30 cellular contexts compared by ENCODE assay signal in the genomic region with DNA sequence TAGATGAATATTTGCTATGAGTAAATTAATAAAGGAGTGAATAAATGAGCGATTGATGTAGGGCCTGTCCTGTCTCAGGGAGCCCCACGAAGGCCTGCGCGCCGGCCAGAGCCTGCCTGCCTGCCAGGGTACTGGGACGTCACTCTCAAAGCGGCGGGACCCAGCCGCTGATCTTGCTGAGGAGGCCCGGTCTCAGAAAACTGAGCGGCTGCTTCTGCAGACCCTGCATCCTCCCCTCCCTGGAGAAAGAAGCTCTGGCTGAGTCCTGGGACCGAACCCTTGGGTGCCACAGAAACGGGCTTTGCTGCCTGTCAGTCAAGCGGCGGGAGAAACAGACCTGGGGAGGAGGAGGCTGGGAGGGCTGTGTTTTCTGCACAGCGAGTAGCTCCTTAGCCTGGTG.
"Had no signal": no experiment of that assay in that cellular context is flagged by ENCODE, and none has a peak within 500 bp of the region (broad histone marks: within the 10 kb centered on the region; RNA-seq: fewer than 3 reads in every experiment).

No MANE protein-coding gene starts in this region.

- H3K4me3 ChIP-seq: adrenal gland, ascending aorta, colonic mucosa, dorsolateral prefrontal cortex, gastroesophageal sphincter, mucosa of descending colon, right lobe of liver, smooth muscle cell, thoracic aorta, upper lobe of left lung had no signal

- H3K9me3 Mint-ChIP-seq: activated B cell treated with CpG ODN at 0.5 μM for 24 hours; activated naive CD4-positive, alpha-beta T cell treated with anti-CD3 and anti-CD28 coated beads, Interleukin-2, amount 50 U/mL, for 24 hours; activated T-cell treated with anti-CD3 and anti-CD28 coated beads, Interleukin-2, amount 50 U/mL, for 72 hours; central memory CD8-positive, alpha-beta T cell; effector memory CD8-positive, alpha-beta T cell; nephron progenitor cell; stimulated activated naive B cell treated with anti-CD40 and anti-IgM and Interleukin-4, amounts not matched to agents 10 μg/mL and 1 μg/mL and 100 μg/mL, for 72 hours; T-helper 1 cell treated with Interleukin-12 subunit alpha and Interleukin-12 subunit beta and Interleukin-4 antibody, amounts not matched to agents 30 μg/mL and 1 μg/mL, for 36 hours had no signal

- H3K27ac ChIP-seq: adrenal gland, ascending aorta, brain microvascular endothelial cell, colonic mucosa, dorsolateral prefrontal cortex, epithelial cell of prostate, gastroesophageal sphincter, right lobe of liver, thoracic aorta, upper lobe of left lung had no signal

- H3K4me3 Mint-ChIP-seq: activated B cell treated with CpG ODN at 0.5 μM for 24 hours; activated naive CD4-positive, alpha-beta T cell treated with anti-CD3 and anti-CD28 coated beads, Interleukin-2, amount 50 U/mL, for 24 hours; activated T-cell treated with anti-CD3 and anti-CD28 coated beads, Interleukin-2, amount 50 U/mL, for 72 hours; central memory CD8-positive, alpha-beta T cell; effector memory CD8-positive, alpha-beta T cell; nephron progenitor cell; stimulated activated naive B cell treated with anti-CD40 and anti-IgM and Interleukin-4, amounts not matched to agents 10 μg/mL and 1 μg/mL and 100 μg/mL, for 72 hours; T-helper 1 cell treated with Interleukin-12 subunit alpha and Interleukin-12 subunit beta and Interleukin-4 antibody, amounts not matched to agents 30 μg/mL and 1 μg/mL, for 36 hours had no signal

- H3K27ac Mint-ChIP-seq: activated B cell treated with CpG ODN at 0.5 μM for 24 hours; activated naive CD4-positive, alpha-beta T cell treated with anti-CD3 and anti-CD28 coated beads, Interleukin-2, amount 50 U/mL, for 24 hours; activated T-cell treated with anti-CD3 and anti-CD28 coated beads, Interleukin-2, amount 50 U/mL, for 72 hours; effector memory CD8-positive, alpha-beta T cell; nephron progenitor cell; stimulated activated naive B cell treated with anti-CD40 and anti-IgM and Interleukin-4, amounts not matched to agents 10 μg/mL and 1 μg/mL and 100 μg/mL, for 72 hours; T-helper 1 cell treated with Interleukin-12 subunit alpha and Interleukin-12 subunit beta and Interleukin-4 antibody, amounts not matched to agents 30 μg/mL and 1 μg/mL, for 36 hours had no signal

- H3K4me1 ChIP-seq: adrenal gland, ascending aorta, colonic mucosa, gastroesophageal sphincter, upper lobe of left lung had no signal

- H3K9me3 ChIP-seq: adrenal gland, ascending aorta, colonic mucosa, gastroesophageal sphincter, mucosa of descending colon, right lobe of liver, thoracic aorta, upper lobe of left lung had no signal

- H3K36me3 Mint-ChIP-seq: activated naive CD4-positive, alpha-beta T cell treated with anti-CD3 and anti-CD28 coated beads, Interleukin-2, amount 50 U/mL, for 24 hours; stimulated activated naive B cell treated with anti-CD40 and anti-IgM and Interleukin-4, amounts not matched to agents 10 μg/mL and 1 μg/mL and 100 μg/mL, for 72 hours had no signal

- H3K36me3 ChIP-seq: adrenal gland, ascending aorta, brain microvascular endothelial cell, colonic mucosa, gastroesophageal sphincter, right lobe of liver, thoracic aorta, upper lobe of left lung had no signal

- H3K27me3 ChIP-seq: adrenal gland, ascending aorta, brain microvascular endothelial cell, colonic mucosa, right lobe of liver, upper lobe of left lung had no signal

- ATAC-seq: activated T-cell treated with anti-CD3 and anti-CD28 coated beads, Interleukin-2, amount 50 U/mL, for 72 hours; effector memory CD8-positive, alpha-beta T cell; gastroesophageal sphincter; left cardiac atrium; mucosa of descending colon; right lobe of liver; stimulated activated naive B cell treated with anti-CD40 and anti-IgM and Interleukin-4, amounts not matched to agents 10 μg/mL and 1 μg/mL and 100 μg/mL, for 72 hours had no signal

- H3K4me1 Mint-ChIP-seq: activated B cell treated with CpG ODN at 0.5 μM for 24 hours; activated naive CD4-positive, alpha-beta T cell treated with anti-CD3 and anti-CD28 coated beads, Interleukin-2, amount 50 U/mL, for 24 hours; central memory CD8-positive, alpha-beta T cell; stimulated activated naive B cell treated with anti-CD40 and anti-IgM and Interleukin-4, amounts not matched to agents 10 μg/mL and 1 μg/mL and 100 μg/mL, for 72 hours had no signal

- DNase-seq: activated B cell treated with CpG ODN at 0.5 μM for 24 hours; activated CD4-positive, alpha-beta T cell treated with anti-CD3 and anti-CD28 coated beads for 4 hours; activated CD4-positive, alpha-beta T cell treated with anti-CD3 and anti-CD28 coated beads, Interleukin-2, amount 50 U/mL, for 48 hours; activated gamma-delta T cell; activated T-cell treated with anti-CD3 and anti-CD28 coated beads, Interleukin-2, amount 50 U/mL, for 72 hours; brain microvascular endothelial cell; colonic mucosa; effector memory CD8-positive, alpha-beta T cell; hypothalamus; left cardiac atrium; mesenchymal stem cell; mucosa of descending colon; nephron progenitor cell; nucleus accumbens; stimulated activated CD4-positive, alpha-beta T cell treated with anti-CD3 and anti-CD28 coated beads, Interleukin-2, amount 100 ng/mL, for 48 hours; stimulated activated CD8-positive, alpha-beta memory T cell treated with anti-CD3 and anti-CD28 coated beads, Interleukin-4, amount 100 ng/mL, for 48 hours; stimulated activated naive B cell treated with anti-CD40 and anti-IgM and Interleukin-4, amounts not matched to agents 10 μg/mL and 1 μg/mL and 100 μg/mL, for 72 hours; T1000 had no signal

- H3K4me2 ChIP-seq: smooth muscle cell had no signal
